In the genomic region with DNA sequence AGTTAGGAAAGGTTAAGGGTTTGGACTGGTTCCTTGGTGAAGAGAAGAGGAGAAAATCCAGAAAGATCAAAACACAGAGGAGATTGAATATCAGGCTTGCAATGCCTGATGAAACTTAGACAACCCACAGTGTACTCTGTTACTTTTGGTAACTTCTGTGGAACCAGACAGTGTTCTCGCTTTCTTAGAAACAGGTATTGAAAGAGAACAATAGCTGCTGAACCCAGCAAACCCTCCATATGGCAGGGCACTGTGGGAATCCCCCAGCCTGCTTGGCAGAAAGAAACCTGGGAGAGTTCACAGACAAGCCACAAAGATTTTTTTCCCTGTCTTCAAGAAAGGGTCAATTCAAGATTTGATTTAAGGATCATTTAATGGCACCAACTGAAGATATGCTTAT, we compare ENCODE assay signal across 23 cellular contexts.
"Had no signal": no experiment of that assay in that cellular context is flagged by ENCODE, and none has a peak within 500 bp of the region (broad histone marks: within the 10 kb centered on the region; RNA-seq: fewer than 3 reads in every experiment).

No MANE protein-coding gene starts in this region.

- H3K27ac Mint-ChIP-seq: effector memory CD8-positive, alpha-beta T cell; naive B cell; nephron progenitor cell; stimulated activated naive B cell treated with anti-CD40 and anti-IgM and Interleukin-4, amounts not matched to agents 10 μg/mL and 1 μg/mL and 100 μg/mL, for 72 hours; stimulated activated naive CD8-positive, alpha-beta T cell treated with anti-CD3 and anti-CD28 coated beads, Interleukin-15, amount 100 ng/mL, for 72 hours had no signal

- H3K27me3 ChIP-seq: gastrocnemius medialis, neutrophil, spleen, testis, tibial nerve, upper lobe of right lung, vagina had no signal

- H3K27me3 Mint-ChIP-seq: effector memory CD8-positive, alpha-beta T cell; stimulated activated naive CD8-positive, alpha-beta T cell treated with anti-CD3 and anti-CD28 coated beads, Interleukin-15, amount 100 ng/mL, for 72 hours had no signal

- H3K4me1 Mint-ChIP-seq: naive B cell; stimulated activated naive B cell treated with anti-CD40 and anti-IgM and Interleukin-4, amounts not matched to agents 10 μg/mL and 1 μg/mL and 100 μg/mL, for 72 hours; stimulated activated naive CD8-positive, alpha-beta T cell treated with anti-CD3 and anti-CD28 coated beads, Interleukin-15, amount 100 ng/mL, for 72 hours had no signal

- H3K9me3 ChIP-seq: esophagus muscularis mucosa, gastrocnemius medialis, heart right ventricle, neutrophil, spleen, testis, tibial nerve, upper lobe of right lung, vagina had no signal

- H3K4me3 ChIP-seq: esophagus muscularis mucosa, gastrocnemius medialis, heart right ventricle, spleen, testis, tibial nerve, upper lobe of right lung, vagina had no signal

- H3K27ac ChIP-seq: epithelial cell of prostate, esophagus muscularis mucosa, gastrocnemius medialis, heart right ventricle, neutrophil, spleen, testis, tibial nerve, upper lobe of right lung, vagina had no signal

- H3K36me3 Mint-ChIP-seq: naive B cell; stimulated activated naive B cell treated with anti-CD40 and anti-IgM and Interleukin-4, amounts not matched to agents 10 μg/mL and 1 μg/mL and 100 μg/mL, for 72 hours had no signal

- H3K4me3 Mint-ChIP-seq: effector memory CD8-positive, alpha-beta T cell; naive B cell; nephron progenitor cell; stimulated activated naive B cell treated with anti-CD40 and anti-IgM and Interleukin-4, amounts not matched to agents 10 μg/mL and 1 μg/mL and 100 μg/mL, for 72 hours; stimulated activated naive CD8-positive, alpha-beta T cell treated with anti-CD3 and anti-CD28 coated beads, Interleukin-15, amount 100 ng/mL, for 72 hours had no signal

- ATAC-seq: effector memory CD8-positive, alpha-beta T cell; gastrocnemius medialis; heart right ventricle; sciatic nerve; stimulated activated naive CD8-positive, alpha-beta T cell treated with anti-CD3 and anti-CD28 coated beads, Interleukin-15, amount 100 ng/mL, for 72 hours; upper lobe of right lung had no signal

- H3K36me3 ChIP-seq: esophagus muscularis mucosa, gastrocnemius medialis, heart right ventricle, neutrophil, spleen, tibial nerve, upper lobe of right lung, vagina had no signal

- DNase-seq: effector memory CD8-positive, alpha-beta T cell; gastrocnemius medialis; heart right ventricle; hypothalamus; kidney glomerular epithelial cell; mesendoderm; naive B cell; nephron progenitor cell; spleen; stimulated activated CD4-positive, alpha-beta T cell treated with anti-CD3 and anti-CD28 coated beads, Interleukin-15, amount 100 ng/mL, for 24 hours; stimulated activated CD4-positive, alpha-beta T cell treated with anti-CD3 and anti-CD28 coated beads, Interleukin-1b, Interleukin-23, amount 100 ng/mL, for 48 hours; stimulated activated CD4-positive, alpha-beta T cell treated with anti-CD3 and anti-CD28 coated beads, Interleukin-4, amount 100 ng/mL, for 4 hours; stimulated activated naive B cell treated with anti-CD40 and anti-IgM and Interleukin-4, amounts not matched to agents 10 μg/mL and 1 μg/mL and 100 μg/mL, for 72 hours; stimulated activated naive CD8-positive, alpha-beta T cell treated with anti-CD3 and anti-CD28 coated beads, Interleukin-15, amount 100 ng/mL, for 72 hours; testis; upper lobe of right lung had no signal

- H3K9me3 Mint-ChIP-seq: stimulated activated naive B cell treated with anti-CD40 and anti-IgM and Interleukin-4, amounts not matched to agents 10 μg/mL and 1 μg/mL and 100 μg/mL, for 72 hours had no signal

- FAIRE-seq: islet of Langerhans had no signal

- H3K4me1 ChIP-seq: esophagus muscularis mucosa, gastrocnemius medialis, heart right ventricle, spleen, testis, tibial nerve, upper lobe of right lung, vagina had no signal
